In genomic region chr6:148509152-148509571, GRCh38 we compare ENCODE assay signal across 12 cellular contexts.
DNase-seq lines count a peak whose midpoint lies in the region; ATAC-seq, FAIRE-seq and TF ChIP-seq lines count a peak whose summit lies in the region.
"Had no signal": no experiment of that assay in that cellular context is flagged by ENCODE, and none has a peak within 500 bp of the region (broad histone marks: within the 10 kb centered on the region; RNA-seq: fewer than 3 reads in every experiment).

No MANE protein-coding gene starts in this region.

- peaks cover 54% of the 10 kb centered on the region for H3K27me3 Mint-ChIP-seq in CD4-positive, alpha-beta T cell

- H3K9ac ChIP-seq in rectal smooth muscle tissue (ENCODE audit: low read length): peak overlapping the region; percentile 13

- POLR2A ChIA-PET in CD4-positive, alpha-beta T cell (lab: Charles Lee): no interaction called here

- CTCF ChIA-PET in CD4-positive, alpha-beta T cell (lab: Charles Lee): no interaction called here

- H3K9me3 ChIP-seq in SJSA1 (replicated peaks): no peaks in the 10 kb centered on the region
- H3K9me3 ChIP-seq in CD4-positive, alpha-beta T cell (ENCODE audit: control insufficient read depth, low read length): no peaks in the 10 kb centered on the region
- H3K9me3 ChIP-seq: HAP-1 had no signal

- H3K4me3 Mint-ChIP-seq in CD4-positive, alpha-beta T cell: no peak overlapping the region

- H3K9me3 Mint-ChIP-seq in CD4-positive, alpha-beta T cell: no peaks in the 10 kb centered on the region

- no peaks in the 10 kb centered on the region for H3K4me1 Mint-ChIP-seq in CD4-positive, alpha-beta T cell (ENCODE audit: low read depth)

- intact Hi-C loops in CD4-positive, alpha-beta T cell (cut with DNase I, micrococcal nuclease): no loop called here

- H3K4me3 ChIP-seq in SJSA1 (peak overlapping the region; percentile 30), rectal smooth muscle tissue (ENCODE audit: low read length) (peak overlapping the region; percentile 57), H7 (ENCODE audit: insufficient read depth, low read depth, low read length) (no peak overlapping the region)
- H3K4me3 ChIP-seq: HAP-1 had no signal

- H3K27me3 ChIP-seq in SJSA1 (replicated peaks) (no peaks in the 10 kb centered on the region), rectal smooth muscle tissue (ENCODE audit: control insufficient read depth, insufficient read depth, low read length) (no peaks in the 10 kb centered on the region), H7 (ENCODE audit: control insufficient read depth, insufficient read depth, low read length) (no peaks in the 10 kb centered on the region)
- no peaks in the 10 kb centered on the region for H3K27me3 ChIP-seq in CD4-positive, alpha-beta T cell (ENCODE audit: control insufficient read depth, insufficient read depth, low read length)

- no peak for TF ChIP-seq CTCF in CD4-positive, alpha-beta T cell (IDR thresholded peaks at IDR 0.05)
- TF ChIP-seq CTCF in GM10266 (IDR thresholded peaks at IDR 0.05; ENCODE audit: control insufficient read depth, insufficient read depth, low read depth, missing control alignments): no peak

- H3K36me3 Mint-ChIP-seq in CD4-positive, alpha-beta T cell (ENCODE audit: low read depth): no peaks in the 10 kb centered on the region

- FAIRE-seq in GM19239 (lab: Jason Lieb, UNC): no peak
- FAIRE-seq: G401.6 had no signal

- no peaks in the 10 kb centered on the region for H3K36me3 ChIP-seq in SJSA1
- H3K36me3 ChIP-seq in rectal smooth muscle tissue (ENCODE audit: control insufficient read depth, insufficient read depth, low read length): no peaks in the 10 kb centered on the region
- H3K36me3 ChIP-seq in H7 (replicated peaks; ENCODE audit: control insufficient read depth, insufficient read depth, low read length): no peaks in the 10 kb centered on the region
- H3K36me3 ChIP-seq: HAP-1 had no signal

- DNase-seq in EL (peak; percentile 62), SJSA1 (ENCODE audit: low read depth in 1 of 2, low spot score in 2 of 2) (peak in 1 of 2 experiments; percentile 36), fibroblast of the conjunctiva (ENCODE audit: low read depth) (peak; percentile 55), H7 (no peak), GM10266 (ENCODE audit: extremely low spot score) (no peak), GM19239 (ENCODE audit: insufficient read length, low spot score) (no peak)
- no peak for DNase-seq in CD4-positive, alpha-beta T cell
- DNase-seq: activated gamma-delta T cell; stimulated activated CD8-positive, alpha-beta memory T cell treated with anti-CD3 and anti-CD28 coated beads, Interleukin-4, amount 100 ng/mL, for 48 hours had no signal

- H3K4me1 ChIP-seq in SJSA1 (replicated peaks) (peaks cover 23% of the 10 kb centered on the region), rectal smooth muscle tissue (ENCODE audit: control insufficient read depth, insufficient read depth, low read length) (peaks cover 14% of the 10 kb centered on the region)

- no peak for ATAC-seq in CD4-positive, alpha-beta T cell (ENCODE audit: poor library complexity)

- H3K27ac Mint-ChIP-seq in CD4-positive, alpha-beta T cell: no peak overlapping the region

- H3K27ac ChIP-seq in SJSA1 (peak overlapping the region; percentile 79), rectal smooth muscle tissue (ENCODE audit: low read depth, low read length) (peak overlapping the region; percentile 72)
- H3K27ac ChIP-seq in CD4-positive, alpha-beta T cell (ENCODE audit: low read depth, low read length): no peak overlapping the region

Comparison
In these comparisons a context has a peak if more than half of its experiments do, and no peak if none do; other contexts are left out.
1. DNase-seq: peak in EL (single experiment) and fibroblast of the conjunctiva (single experiment); none in CD4-positive, alpha-beta T cell (0 of 10), H7 (single experiment), GM10266 (single experiment) and GM19239 (single experiment).